Comparison of ENCODE assay signal across 13 cellular contexts in the genomic region with DNA sequence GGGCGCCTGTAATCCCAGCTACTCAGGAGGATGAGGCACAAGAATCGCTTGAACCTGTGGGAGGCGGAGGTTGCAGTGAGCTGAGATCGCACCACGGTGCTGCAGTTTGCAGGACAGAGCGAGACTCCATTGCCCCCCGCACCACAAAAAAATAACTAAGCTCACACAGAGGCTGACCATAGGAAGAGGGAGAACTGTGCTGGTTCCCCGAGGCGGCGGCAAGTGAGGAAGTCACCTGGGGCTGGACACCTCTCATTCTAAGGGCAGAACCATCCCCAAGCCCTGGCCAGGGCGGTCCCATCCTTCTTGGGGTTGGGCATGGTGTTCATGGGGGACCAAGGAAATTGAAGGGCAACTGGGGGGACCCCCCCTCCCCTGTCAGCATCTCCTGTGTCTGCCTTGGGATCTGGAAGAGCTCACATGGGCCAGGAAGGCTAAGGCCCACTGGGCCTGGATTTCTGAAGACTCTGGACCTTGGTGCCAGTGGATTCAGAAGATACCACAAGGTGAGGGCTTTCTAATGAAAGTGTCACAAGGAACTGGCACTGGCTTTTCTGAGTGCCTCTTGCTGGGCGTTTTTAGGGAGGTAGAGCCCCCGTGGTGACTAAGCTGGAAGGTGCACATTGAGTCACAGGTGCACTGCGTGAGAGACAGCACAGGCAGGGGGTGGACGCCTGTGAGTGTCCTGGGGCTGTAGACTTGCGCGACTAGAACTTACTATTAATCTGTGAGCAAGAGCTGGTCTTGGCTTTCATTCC. TPM values are rescaled to one million over a fixed set of nuclear protein-coding genes. Genes with fewer than 3 reads are reported as not detected.
DNase-seq lines count a peak whose midpoint lies in the region; ATAC-seq lines count a peak whose summit lies in the region.
"Had no signal": no experiment of that assay in that cellular context is flagged by ENCODE, and none has a peak within 500 bp of the region (broad histone marks: within the 10 kb centered on the region; RNA-seq: fewer than 3 reads in every experiment).

No MANE protein-coding gene starts in this region.

- H3K9me3 Mint-ChIP-seq in IgD-negative memory B cell: no peaks in the 10 kb centered on the region
- H3K9me3 Mint-ChIP-seq in activated naive CD8-positive, alpha-beta T cell treated with anti-CD3 and anti-CD28 coated beads, Interleukin-2, amount 10 ng/mL, durations not matched to agents 7 days and 5 days: no peaks in the 10 kb centered on the region

- peaks cover 19% of the 10 kb centered on the region for H3K36me3 Mint-ChIP-seq in IgD-negative memory B cell
- peaks cover 73% of the 10 kb centered on the region for H3K36me3 Mint-ChIP-seq in activated naive CD8-positive, alpha-beta T cell treated with anti-CD3 and anti-CD28 coated beads, Interleukin-2, amount 10 ng/mL, durations not matched to agents 7 days and 5 days

- peak overlapping the region in 3 of 4 donors; percentile 68 to 89 (median 80) for H3K4me3 Mint-ChIP-seq in IgD-negative memory B cell
- H3K4me3 Mint-ChIP-seq in activated naive CD8-positive, alpha-beta T cell treated with anti-CD3 and anti-CD28 coated beads, Interleukin-2, amount 10 ng/mL, durations not matched to agents 7 days and 5 days: peak overlapping the region; percentile 79

- peak overlapping the region; percentile 91 to 97 (median 94) for H3K27ac Mint-ChIP-seq in IgD-negative memory B cell
- H3K27ac Mint-ChIP-seq in activated naive CD8-positive, alpha-beta T cell treated with anti-CD3 and anti-CD28 coated beads, Interleukin-2, amount 10 ng/mL, durations not matched to agents 7 days and 5 days: peak overlapping the region; percentile 85

- ATAC-seq in activated naive CD8-positive, alpha-beta T cell treated with anti-CD3 and anti-CD28 coated beads, Interleukin-2, amount 10 ng/mL, durations not matched to agents 7 days and 5 days (ENCODE audit: low read depth): peak; percentile 10
- ATAC-seq in HG03039 (IDR thresholded peaks at IDR 0.05; ENCODE audit: unreplicated experiment) (no peak), Right ventricle myocardium inferior (no peak)
- ATAC-seq: lower lobe of right lung had no signal

- peaks cover 39 to 76% (median 55%) of the 10 kb centered on the region in 3 donors for H3K4me1 Mint-ChIP-seq in IgD-negative memory B cell
- peaks cover 79% of the 10 kb centered on the region for H3K4me1 Mint-ChIP-seq in activated naive CD8-positive, alpha-beta T cell treated with anti-CD3 and anti-CD28 coated beads, Interleukin-2, amount 10 ng/mL, durations not matched to agents 7 days and 5 days

- peak; percentile 60 to 71 for DNase-seq in activated CD4-positive, alpha-beta T cell treated with anti-CD3 and anti-CD28 coated beads, Interleukin-2, amount 50 U/mL, for 4 hours
- no peak for DNase-seq in activated naive CD8-positive, alpha-beta T cell treated with anti-CD3 and anti-CD28 coated beads, Interleukin-2, amount 10 ng/mL, durations not matched to agents 7 days and 5 days
- DNase-seq in stimulated activated CD8-positive, alpha-beta memory T cell treated with anti-CD3 and anti-CD28 coated beads, Interleukin-7, amount 100 ng/mL, for 48 hours (ENCODE audit: extremely low read depth in 1 of 2, low read depth in 1 of 2): peak; percentile 43 to 68
- DNase-seq in superior temporal gyrus (ENCODE audit: extremely low spot score) (no peak), cerebellar cortex (ENCODE audit: low spot score) (no peak), Right ventricle myocardium inferior (ENCODE audit: missing footprints) (no peak)
- DNase-seq: erythroblast, hypothalamus, Kasumi-1, lower lobe of right lung, ovary had no signal

- no peaks in the 10 kb centered on the region for H3K27me3 Mint-ChIP-seq in IgD-negative memory B cell
- no peaks in the 10 kb centered on the region for H3K27me3 Mint-ChIP-seq in activated naive CD8-positive, alpha-beta T cell treated with anti-CD3 and anti-CD28 coated beads, Interleukin-2, amount 10 ng/mL, durations not matched to agents 7 days and 5 days

- intact Hi-C loops in Right ventricle myocardium inferior (cut with DNase I): no loop called here

- POLR2A ChIA-PET in activated naive CD8-positive, alpha-beta T cell treated with anti-CD3 and anti-CD28 coated beads, Interleukin-2, amount 10 ng/mL, durations not matched to agents 7 days and 5 days (lab: Charles Lee): interaction anchor here (0.8 to 7.5 kb wide), 10 partner anchors 10 to 223 kb away, joined by 3 to 128 read pairs (median 5); a partner anchor contains a TSS

RNA-seq across cellular contexts. Expression of a gene that starts 11.5 kb away (rescaled TPM):
- polyA plus RNA-seq in IgD-negative memory B cell: 22.9 TPM
- 10 to 100 TPM; 94.2 to 95.1 TPM for total RNA-seq in activated naive CD8-positive, alpha-beta T cell treated with anti-CD3 and anti-CD28 coated beads, Interleukin-2, amount 10 ng/mL, durations not matched to agents 7 days and 5 days
- 0.68 TPM for total RNA-seq in Right ventricle myocardium inferior

Comparison
In these comparisons a context has a peak if more than half of its experiments do, and no peak if none do; other contexts are left out.
1. DNase-seq: peak in activated CD4-positive, alpha-beta T cell treated with anti-CD3 and anti-CD28 coated beads, Interleukin-2, amount 50 U/mL, for 4 hours (2 of 2) and stimulated activated CD8-positive, alpha-beta memory T cell treated with anti-CD3 and anti-CD28 coated beads, Interleukin-7, amount 100 ng/mL, for 48 hours (2 of 2); none in activated naive CD8-positive, alpha-beta T cell treated with anti-CD3 and anti-CD28 coated beads, Interleukin-2, amount 10 ng/mL, durations not matched to agents 7 days and 5 days (single experiment), superior temporal gyrus (single experiment), cerebellar cortex (single experiment) and Right ventricle myocardium inferior (single experiment).
2. RNA of a gene that starts 11.5 kb away (total RNA-seq): 94.2 to 95.1 TPM in activated naive CD8-positive, alpha-beta T cell treated with anti-CD3 and anti-CD28 coated beads, Interleukin-2, amount 10 ng/mL, durations not matched to agents 7 days and 5 days; 0.68 TPM in Right ventricle myocardium inferior (single experiment); every median in the first group is over 10 times any median in the second.